8 cellular contexts compared by ENCODE assay signal in the genomic region with DNA sequence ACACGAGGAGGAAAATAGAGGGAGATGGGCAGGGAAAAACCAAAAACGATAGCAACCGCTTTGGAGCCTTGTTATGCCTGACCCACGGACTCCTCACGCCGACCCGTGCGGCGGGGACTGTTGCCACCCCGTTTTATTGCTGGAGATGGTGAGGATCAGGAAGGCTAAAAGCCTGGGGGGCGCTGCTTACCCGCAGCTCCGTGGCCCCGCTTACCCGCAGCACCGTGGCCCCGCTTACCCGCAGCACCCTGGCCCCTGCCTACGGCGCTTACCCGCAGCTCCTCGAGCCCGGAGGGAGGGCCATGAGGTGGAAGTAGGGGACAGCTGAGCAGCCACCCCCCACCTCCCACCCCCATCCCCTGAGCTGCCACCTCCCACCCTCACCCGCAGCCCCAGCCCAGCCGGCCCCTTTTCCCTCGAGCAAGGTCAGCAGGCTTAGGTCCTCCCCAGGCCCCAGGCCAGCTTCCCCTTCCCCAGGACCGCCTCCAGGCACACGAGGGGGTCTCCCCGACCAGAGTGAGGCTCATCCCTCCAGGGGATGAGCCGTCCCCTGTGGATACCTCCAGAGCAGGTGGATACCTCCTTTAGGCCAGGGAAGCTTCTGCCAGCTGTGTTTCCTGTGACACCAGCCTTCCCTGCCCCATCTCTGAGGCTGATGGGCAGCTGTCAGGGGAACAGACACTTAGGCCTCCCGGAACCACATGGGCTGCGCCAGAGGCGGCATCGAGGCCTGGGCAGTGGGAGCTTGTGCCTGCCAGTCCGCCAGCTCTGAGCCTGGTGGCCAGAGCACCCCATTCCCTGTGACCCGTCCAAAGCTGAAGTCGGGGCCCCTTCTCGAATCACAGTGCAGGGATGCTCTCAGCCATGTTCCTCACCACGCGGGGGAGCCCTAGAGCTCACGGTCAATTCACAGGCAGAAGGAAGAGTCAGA.
A peak's percentile ranks its signal among the peaks of the same experiment; 100 is the strongest.
DNase-seq lines count a peak whose midpoint lies in the region; ATAC-seq and TF ChIP-seq lines count a peak whose summit lies in the region.

No MANE protein-coding gene starts in this region.

- CTCF ChIA-PET in AG04450 (lab: Charles Lee), result interaction anchor here (0.6 to 9.4 kb wide), 26 partner anchors 9 to 454 kb away, joined by 3 to 180 read pairs (median 4); no protein-coding TSS in a partner anchor

- peak overlapping the region; percentile 48 for H2AFZ ChIP-seq in smooth muscle cell (ENCODE audit: low read depth)

- H3K36me3 ChIP-seq in SJSA1, result no peaks in the 10 kb centered on the region
- no peaks in the 10 kb centered on the region for H3K36me3 ChIP-seq in heart right ventricle
- no peaks in the 10 kb centered on the region for H3K36me3 ChIP-seq in smooth muscle cell (ENCODE audit: low read depth)

- ATAC-seq in heart right ventricle (peak in 7 of 8 donors; percentile 38 to 60 (median 51)), HG03196 (IDR thresholded peaks at IDR 0.05; ENCODE audit: unreplicated experiment) (no peak), HG03354 (IDR thresholded peaks at IDR 0.05; ENCODE audit: poor library complexity, severe bottlenecking, unreplicated experiment) (no peak)

- peak overlapping the region; percentile 79 for H3K4me2 ChIP-seq in smooth muscle cell

- in situ Hi-C loops in GM13977 (cut with MboI; ENCODE audit: low pct_unique_long_range_greater_than_20kb, low sequenced_read_pairs, unreplicated experiment), result no loop called here

- 0 out of 2 replicates have a peak, but pooled peaks cover 5% of the 10 kb centered on the region for H3K4me1 ChIP-seq in SJSA1 (replicated peaks)
- H3K4me1 ChIP-seq in heart right ventricle, result peaks cover 6 to 16% (median 14%) of the 10 kb centered on the region in 9 donors
- peaks cover 10% of the 10 kb centered on the region for H3K4me1 ChIP-seq in smooth muscle cell (ENCODE audit: low read depth)

- intact Hi-C loops in heart right ventricle (cut with DNase I), result loop anchor here in 7 of 10 donors (1.0 to 10.0 kb wide), 5 partner anchors 71 to 1704 kb away; no protein-coding TSS in a partner anchor

- H3K4me3 ChIP-seq in AG04450 (ENCODE audit: low read depth, low read length), result no peak overlapping the region
- no peak overlapping the region for H3K4me3 ChIP-seq in SJSA1
- peak overlapping the region in 5 of 10 donors; percentile 5 to 25 (median 20) for H3K4me3 ChIP-seq in heart right ventricle
- H3K4me3 ChIP-seq in smooth muscle cell, result no peak overlapping the region

- 38 to 41% methylated on average over 40 to 41 of the region's 41 CpGs for WGBS in heart right ventricle, 2 donors
- 65% methylated on average over 39 of the region's 41 CpGs for WGBS in smooth muscle cell (ENCODE audit: low lambda C conversion rate)

- TF ChIP-seq CTCF in AG04450 (IDR thresholded peaks at IDR 0.05; ENCODE audit: low read depth, low read length) (peak; percentile 66), GM13977 (IDR thresholded peaks at IDR 0.05; ENCODE audit: extremely low read depth, insufficient read depth, missing control alignments) (peak; percentile 83), heart right ventricle (IDR thresholded peaks at IDR 0.05) (peak in 8 of 9 donors; percentile 24 to 67 (median 52)), smooth muscle cell (IDR thresholded peaks at IDR 0.05; ENCODE audit: borderline replicate concordance, insufficient read depth, poor library complexity, severe bottlenecking) (peak; percentile 40)

- no peak overlapping the region for H3K9ac ChIP-seq in smooth muscle cell (ENCODE audit: low read depth)

- H3F3A ChIP-seq in smooth muscle cell (ENCODE audit: low read depth), result no peaks in the 10 kb centered on the region

- H3K27me3 ChIP-seq in AG04450 (ENCODE audit: control insufficient read depth, insufficient read depth, low read length) (peaks cover 27% of the 10 kb centered on the region), SJSA1 (replicated peaks) (peaks cover 25% of the 10 kb centered on the region), heart right ventricle (peaks cover 11 to 76% (median 56%) of the 10 kb centered on the region in 7 donors), smooth muscle cell (ENCODE audit: low read depth) (peaks cover 37% of the 10 kb centered on the region)

- H3K9me3 ChIP-seq in AG04450 (ENCODE audit: control insufficient read depth, insufficient read depth, low read length) (no peaks in the 10 kb centered on the region; the same call in 1 of the 2 replicates), SJSA1 (replicated peaks) (no peaks in the 10 kb centered on the region), heart right ventricle (no peaks in the 10 kb centered on the region), smooth muscle cell (replicated peaks; ENCODE audit: low read depth) (no peaks in the 10 kb centered on the region)

- no peak for DNase-seq in AG04450 (ENCODE audit: low read depth, low spot score)
- DNase-seq in GM13977 (ENCODE audit: low spot score), result peak; percentile 82
- peak; percentile 19 to 50 for DNase-seq in SJSA1 (ENCODE audit: low read depth in 1 of 2, low spot score in 2 of 2)
- peak; percentile 90 for DNase-seq in activated effector memory CD4-positive, alpha-beta T cell treated with anti-CD3 and anti-CD28 coated beads, Interleukin-2, amount 50 U/mL, for 16 hours
- DNase-seq in heart right ventricle, result peak; percentile 38 to 68
- DNase-seq in smooth muscle cell (lab: John Stamatoyannopoulos, UW; ENCODE audit: unreplicated experiment), result no peak

- no peaks in the 10 kb centered on the region for H4K20me1 ChIP-seq in smooth muscle cell (ENCODE audit: low read depth)

- POLR2A ChIA-PET in AG04450 (lab: Yijun Ruan, JAX), result interaction anchor here (0.9 kb wide), 1 partner anchor 76 kb away, joined by 3 read pairs; no protein-coding TSS in a partner anchor

- H3K27ac ChIP-seq in AG04450 (ENCODE audit: low read depth, low read length), result no peak overlapping the region
- no peak overlapping the region for H3K27ac ChIP-seq in SJSA1
- no peak overlapping the region for H3K27ac ChIP-seq in heart right ventricle
- no peak overlapping the region for H3K27ac ChIP-seq in smooth muscle cell (ENCODE audit: low read depth)

- no peaks in the 10 kb centered on the region for H3K79me2 ChIP-seq in smooth muscle cell (ENCODE audit: low read depth)

Comparison
In these comparisons a context has a peak if more than half of its experiments do, and no peak if none do; other contexts are left out.
1. DNase-seq: peak in GM13977 (single experiment), SJSA1 (2 of 2), activated effector memory CD4-positive, alpha-beta T cell treated with anti-CD3 and anti-CD28 coated beads, Interleukin-2, amount 50 U/mL, for 16 hours (single experiment) and heart right ventricle (2 of 2); none in AG04450 (single experiment) and smooth muscle cell (single experiment).
2. ATAC-seq: peak in heart right ventricle (7 of 8); none in HG03196 (single experiment) and HG03354 (single experiment).
3. Peak in every context shown above with its lines, with median percentiles within 50 percentile points of each other: CTCF ChIP-seq.